In genomic region chr6:50602191-50602810, GRCh38 we compare ENCODE assay signal across 2 cellular contexts.
TF ChIP-seq lines count a peak whose summit lies in the region.

No MANE protein-coding gene starts in this region.

TF ChIP-seq in GM23338, 12 proteins besides CTCF, POLR2A, EP300 and RAD21 (continued from another document):
- TF ChIP-seq ETS1 (IDR thresholded peaks at IDR 0.05) (no peak), ZNF331 (CRISPR knock-in tag; IDR thresholded peaks at IDR 0.05; ENCODE audit: low read depth) (no peak), CREB1 (CRISPR knock-in tag; IDR thresholded peaks at IDR 0.05; ENCODE audit: low read depth) (no peak), ZNF462 (CRISPR knock-in tag; IDR thresholded peaks at IDR 0.05) (no peak), EZH2 (IDR thresholded peaks at IDR 0.05; ENCODE audit: low read depth, unreplicated experiment) (no peak), JUNB (IDR thresholded peaks at IDR 0.05; ENCODE audit: unreplicated experiment) (no peak), ZNF114 (CRISPR knock-in tag; IDR thresholded peaks at IDR 0.05) (no peak), REST (IDR thresholded peaks at IDR 0.05; ENCODE audit: unreplicated experiment) (no peak), EZH2phosphoT487 (IDR thresholded peaks at IDR 0.05; ENCODE audit: unreplicated experiment) (no peak), STAT1 (IDR thresholded peaks at IDR 0.05; ENCODE audit: unreplicated experiment) (no peak)
TF ChIP-seq in GM23338: peak in this region for 0.

TF ChIP-seq in H1, 55 proteins besides CTCF, POLR2A, EP300 and RAD21 (continued from another document):
- TF ChIP-seq KDM5A (IDR thresholded peaks at IDR 0.05; ENCODE audit: low read length) (no peak), SRF (IDR thresholded peaks at IDR 0.05; ENCODE audit: low read depth, low read length) (no peak), ASH2L (IDR thresholded peaks at IDR 0.05; ENCODE audit: low read length) (no peak), HDAC2 (IDR thresholded peaks at IDR 0.05; ENCODE audit: borderline replicate concordance in 1 of 2, low read depth in 2 of 2, low read length in 2 of 2) (no peak), RXRA (IDR thresholded peaks at IDR 0.05; ENCODE audit: insufficient read depth, low read depth, low read length) (no peak), NRF1 (IDR thresholded peaks at IDR 0.05; ENCODE audit: low read depth, low read length) (no peak), SP2 (IDR thresholded peaks at IDR 0.05; ENCODE audit: low read length) (no peak), KDM4A (IDR thresholded peaks at IDR 0.05; ENCODE audit: low read depth, low read length, severe bottlenecking) (no peak)
